11 cellular contexts compared by ENCODE assay signal in the genomic region with DNA sequence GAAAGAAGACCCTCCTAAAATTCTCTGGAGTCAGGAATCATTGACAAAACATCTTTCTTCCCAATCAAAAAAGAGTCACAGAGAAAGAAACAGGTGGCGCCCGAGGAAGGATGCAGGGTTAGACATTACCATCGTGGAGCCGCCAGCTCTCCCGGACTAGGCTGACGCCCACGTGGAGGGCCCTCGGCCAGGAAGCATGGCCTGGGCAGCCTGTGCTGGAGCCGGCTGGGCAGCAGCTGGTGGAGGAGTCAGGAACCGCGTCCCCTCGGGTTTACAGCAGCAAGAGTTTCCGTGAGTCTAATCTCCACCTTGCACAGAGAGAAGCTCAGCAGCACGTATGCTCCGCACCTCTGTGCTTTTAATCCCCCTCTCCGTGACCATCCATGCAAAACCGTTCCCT.
DNase-seq lines count a peak whose midpoint lies in the region; ATAC-seq and TF ChIP-seq lines count a peak whose summit lies in the region.
"Had no signal": no experiment of that assay in that cellular context is flagged by ENCODE, and none has a peak within 500 bp of the region (broad histone marks: within the 10 kb centered on the region; RNA-seq: fewer than 3 reads in every experiment).

No MANE protein-coding gene starts in this region.

- no peak for ATAC-seq in GM18517 (IDR thresholded peaks at IDR 0.05; ENCODE audit: unreplicated experiment)
- ATAC-seq: activated naive CD8-positive, alpha-beta T cell treated with anti-CD3 and anti-CD28 coated beads, Interleukin-2, amount 50 U/mL, for 24 hours had no signal

- DNase-seq in DMS 273 (lab: John Stamatoyannopoulos, UW; ENCODE audit: unreplicated experiment): peak; percentile 81
- DNase-seq in NCI-H2227 treated with DMSO at 0.1 percent for 48 hours (lab: John Stamatoyannopoulos, UW): peak; percentile 30
- peak; percentile 14 for DNase-seq in endothelial cell (ENCODE audit: low spot score)
- DNase-seq in nephron progenitor cell: peak; percentile 39
- no peak for DNase-seq in HFFc6
- no peak for DNase-seq in ureter (ENCODE audit: low spot score)
- DNase-seq in H4 (ENCODE audit: low spot score): no peak
- DNase-seq: activated naive CD8-positive, alpha-beta T cell treated with anti-CD3 and anti-CD28 coated beads, Interleukin-2, amount 50 U/mL, for 24 hours; MM.1S; stimulated activated CD4-positive, alpha-beta T cell treated with anti-CD3 and anti-CD28 coated beads, Interleukin-2, amount 100 ng/mL, for 48 hours had no signal

- H3K4me3 Mint-ChIP-seq in endothelial cell (ENCODE audit: unreplicated experiment) (no peak overlapping the region), nephron progenitor cell (peak overlapping the region; percentile 17), HFFc6 (no peak overlapping the region)
- H3K4me3 Mint-ChIP-seq: activated naive CD8-positive, alpha-beta T cell treated with anti-CD3 and anti-CD28 coated beads, Interleukin-2, amount 50 U/mL, for 24 hours had no signal

- no peak for TF ChIP-seq CTCF in endothelial cell (IDR thresholded peaks at IDR 0.05; ENCODE audit: unreplicated experiment)
- no peak for TF ChIP-seq CTCF in nephron progenitor cell (IDR thresholded peaks at IDR 0.05)
- TF ChIP-seq CTCF in HFFc6 (IDR thresholded peaks at IDR 0.05): no peak

- no peaks in the 10 kb centered on the region for H3K27me3 Mint-ChIP-seq in endothelial cell (ENCODE audit: unreplicated experiment)
- H3K27me3 Mint-ChIP-seq in nephron progenitor cell (ENCODE audit: low read depth, poor library complexity): no peaks in the 10 kb centered on the region
- H3K27me3 Mint-ChIP-seq in HFFc6 (ENCODE audit: insufficient read depth): no peaks in the 10 kb centered on the region

- H3K4me1 Mint-ChIP-seq in endothelial cell (ENCODE audit: unreplicated experiment): peaks cover 1% of the 10 kb centered on the region
- H3K4me1 Mint-ChIP-seq in nephron progenitor cell: peaks cover 46% of the 10 kb centered on the region
- H3K4me1 Mint-ChIP-seq in HFFc6 (ENCODE audit: low read depth): no peaks in the 10 kb centered on the region
- H3K4me1 Mint-ChIP-seq: activated naive CD8-positive, alpha-beta T cell treated with anti-CD3 and anti-CD28 coated beads, Interleukin-2, amount 50 U/mL, for 24 hours had no signal

- no peaks in the 10 kb centered on the region for H3K9me3 Mint-ChIP-seq in endothelial cell (ENCODE audit: unreplicated experiment)
- no peaks in the 10 kb centered on the region for H3K9me3 Mint-ChIP-seq in nephron progenitor cell
- peaks cover 11% of the 10 kb centered on the region for H3K9me3 Mint-ChIP-seq in HFFc6
- H3K9me3 Mint-ChIP-seq: activated naive CD8-positive, alpha-beta T cell treated with anti-CD3 and anti-CD28 coated beads, Interleukin-2, amount 50 U/mL, for 24 hours had no signal

- H3K27ac Mint-ChIP-seq in endothelial cell (ENCODE audit: unreplicated experiment) (no peak overlapping the region), nephron progenitor cell (no peak overlapping the region), HFFc6 (no peak overlapping the region)
- H3K27ac Mint-ChIP-seq: activated naive CD8-positive, alpha-beta T cell treated with anti-CD3 and anti-CD28 coated beads, Interleukin-2, amount 50 U/mL, for 24 hours had no signal

- H3K36me3 Mint-ChIP-seq in endothelial cell (ENCODE audit: low read depth, unreplicated experiment): no peaks in the 10 kb centered on the region
- H3K36me3 Mint-ChIP-seq in nephron progenitor cell (ENCODE audit: low read depth): no peaks in the 10 kb centered on the region
- no peaks in the 10 kb centered on the region for H3K36me3 Mint-ChIP-seq in HFFc6 (ENCODE audit: low read depth)

Comparison
In these comparisons a context has a peak if more than half of its experiments do, and no peak if none do; other contexts are left out.
1. DNase-seq: peak in DMS 273 (single experiment), NCI-H2227 treated with DMSO at 0.1 percent for 48 hours (single experiment), endothelial cell (single experiment) and nephron progenitor cell (single experiment); none in HFFc6 (single experiment), ureter (single experiment) and H4 (single experiment).